In genomic region chr3:60053518-60054265, GRCh38 we compare ENCODE assay signal across 9 cellular contexts.
DNase-seq lines count a peak whose midpoint lies in the region; ATAC-seq and TF ChIP-seq lines count a peak whose summit lies in the region.
"Had no signal": no experiment of that assay in that cellular context is flagged by ENCODE, and none has a peak within 500 bp of the region (broad histone marks: within the 10 kb centered on the region; RNA-seq: fewer than 3 reads in every experiment).

No MANE protein-coding gene starts in this region.

- no peak overlapping the region for H3K27ac ChIP-seq in CD4-positive, alpha-beta T cell (ENCODE audit: low read depth, low read length)
- H3K27ac ChIP-seq: esophagus squamous epithelium had no signal

- no peak for ATAC-seq in CD4-positive, alpha-beta T cell (ENCODE audit: poor library complexity)
- peak; percentile 83 to 85 for ATAC-seq in activated CD4-positive, CD25-positive, alpha-beta regulatory T cell treated with anti-CD3 and anti-CD28 coated beads, Interleukin-2, amount 50 U/mL, for 24 hours
- ATAC-seq in HG02884 (IDR thresholded peaks at IDR 0.05; ENCODE audit: unreplicated experiment), result no peak
- ATAC-seq in GM18868 (IDR thresholded peaks at IDR 0.05; ENCODE audit: unreplicated experiment), result no peak

- in situ Hi-C loops in astrocyte of the spinal cord (cut with HindIII; ENCODE audit: low sequenced_read_pairs), result no loop called here

- peaks cover 3% of the 10 kb centered on the region for H3K9me3 Mint-ChIP-seq in CD4-positive, alpha-beta T cell

- no peak for TF ChIP-seq CTCF in CD4-positive, alpha-beta T cell (IDR thresholded peaks at IDR 0.05)
- TF ChIP-seq CTCF in astrocyte of the spinal cord (IDR thresholded peaks at IDR 0.05; ENCODE audit: low read depth, low read length), result no peak

- H3K9me3 ChIP-seq in CD4-positive, alpha-beta T cell (ENCODE audit: control insufficient read depth, low read length), result no peaks in the 10 kb centered on the region
- H3K9me3 ChIP-seq: esophagus squamous epithelium had no signal

- peaks cover 65% of the 10 kb centered on the region for H3K36me3 Mint-ChIP-seq in CD4-positive, alpha-beta T cell (ENCODE audit: low read depth)

- DNase-seq in CD4-positive, alpha-beta T cell, result peak in 3 of 10 experiments; percentile 20 to 27 (median 25)
- peak; percentile 37 for DNase-seq in astrocyte of the spinal cord (ENCODE audit: low read depth, low spot score)
- peak; percentile 50 to 73 for DNase-seq in stimulated activated CD4-positive, alpha-beta T cell treated with anti-CD3 and anti-CD28 coated beads, Interleukin-2, amount 100 ng/mL, for 24 hours
- no peak for DNase-seq in SW480 (ENCODE audit: low spot score)
- no peak for DNase-seq in occipital lobe (lab: John Stamatoyannopoulos, UW)
- DNase-seq: esophagus squamous epithelium had no signal

- H3K4me3 Mint-ChIP-seq in CD4-positive, alpha-beta T cell, result peak overlapping the region; percentile 50

- H3K27me3 ChIP-seq in CD4-positive, alpha-beta T cell (ENCODE audit: control insufficient read depth, insufficient read depth, low read length), result no peaks in the 10 kb centered on the region
- H3K27me3 ChIP-seq: esophagus squamous epithelium had no signal

- POLR2A ChIA-PET in CD4-positive, alpha-beta T cell (lab: Charles Lee), result interaction anchor here (1.0 to 3.5 kb wide), 3 partner anchors 11 to 41 kb away, joined by 3 to 10 read pairs (median 5); no protein-coding TSS in a partner anchor

- intact Hi-C loops in CD4-positive, alpha-beta T cell (cut with DNase I, micrococcal nuclease), result no loop called here

- H3K27ac Mint-ChIP-seq in CD4-positive, alpha-beta T cell, result peak overlapping the region; percentile 91

- H3K27me3 Mint-ChIP-seq in CD4-positive, alpha-beta T cell, result no peaks in the 10 kb centered on the region

- peaks cover 88% of the 10 kb centered on the region for H3K4me1 Mint-ChIP-seq in CD4-positive, alpha-beta T cell (ENCODE audit: low read depth)

- H3K4me3 ChIP-seq in astrocyte of the spinal cord (ENCODE audit: low read depth, low read length), result no peak overlapping the region
- H3K4me3 ChIP-seq: esophagus squamous epithelium had no signal

- CTCF ChIA-PET in CD4-positive, alpha-beta T cell (lab: Charles Lee), result interaction anchor here (0.7 kb wide), 1 partner anchor 26 kb away, joined by 3 read pairs; no protein-coding TSS in a partner anchor

Comparison
In these comparisons a context has a peak if more than half of its experiments do, and no peak if none do; other contexts are left out.
1. ATAC-seq: peak in activated CD4-positive, CD25-positive, alpha-beta regulatory T cell treated with anti-CD3 and anti-CD28 coated beads, Interleukin-2, amount 50 U/mL, for 24 hours (2 of 2); none in CD4-positive, alpha-beta T cell (single experiment), HG02884 (single experiment) and GM18868 (single experiment).
2. DNase-seq: peak in astrocyte of the spinal cord (single experiment) and stimulated activated CD4-positive, alpha-beta T cell treated with anti-CD3 and anti-CD28 coated beads, Interleukin-2, amount 100 ng/mL, for 24 hours (2 of 2); none in SW480 (single experiment) and occipital lobe (single experiment).